Comparison of ENCODE assay signal across 8 cellular contexts in genomic region chr1:206635983-206636354, GRCh38. TPM values are rescaled to one million over a fixed set of nuclear protein-coding genes. Genes with fewer than 3 reads are reported as not detected.
DNase-seq lines count a peak whose midpoint lies in the region; ATAC-seq lines count a peak whose summit lies in the region.

No MANE protein-coding gene starts in this region.

- H3K36me3 ChIP-seq in iPS DF 6.9 (ENCODE audit: control insufficient read depth, insufficient read depth, low read length) = no peaks in the 10 kb centered on the region

- no peak overlapping the region for H3K27ac ChIP-seq in iPS DF 6.9 (ENCODE audit: low read length)

- POLR2A ChIA-PET in activated CD4-positive, alpha-beta memory T cell treated with anti-CD3 and anti-CD28 coated beads for 36 hours (lab: Charles Lee) = interaction anchor here (1.0 to 1.9 kb wide), 6 partner anchors 23 to 346 kb away, joined by 3 to 15 read pairs (median 6); partner anchors contain the start of genes EIF2D and FCMR

- H3K27ac Mint-ChIP-seq in activated CD4-positive, alpha-beta memory T cell treated with anti-CD3 and anti-CD28 coated beads for 36 hours = no peak overlapping the region
- H3K27ac Mint-ChIP-seq in stimulated activated naive CD8-positive, alpha-beta T cell treated with anti-CD3 and anti-CD28 coated beads, Interleukin-15, amount 100 ng/mL, for 72 hours = peak overlapping the region in 1 of 2 donors; percentile 29

- H3K36me3 Mint-ChIP-seq in activated CD4-positive, alpha-beta memory T cell treated with anti-CD3 and anti-CD28 coated beads for 36 hours = peaks cover 5% of the 10 kb centered on the region

- no CpG with 5 or more reads among the region's 13 CpGs for WGBS in iPS DF 6.9 (ENCODE audit: insufficient coverage, insufficient read length)

- H3K27me3 Mint-ChIP-seq in activated CD4-positive, alpha-beta memory T cell treated with anti-CD3 and anti-CD28 coated beads for 36 hours = peaks cover 5% of the 10 kb centered on the region
- peaks cover 38% of the 10 kb centered on the region for H3K27me3 Mint-ChIP-seq in stimulated activated naive CD8-positive, alpha-beta T cell treated with anti-CD3 and anti-CD28 coated beads, Interleukin-15, amount 100 ng/mL, for 72 hours

- peaks cover 2% of the 10 kb centered on the region; the same call in 1 of the 2 replicates for H3K4me1 ChIP-seq in iPS DF 6.9 (ENCODE audit: control insufficient read depth, insufficient read depth, low read length)

- CTCF ChIA-PET in activated CD4-positive, alpha-beta memory T cell treated with anti-CD3 and anti-CD28 coated beads for 36 hours (lab: Charles Lee) = interaction anchor here (0.6 to 11.1 kb wide), 21 partner anchors 13 to 347 kb away, joined by 3 to 399 read pairs (median 9); partner anchors contain the start of gene EIF2D

- peak overlapping the region; percentile 77; the same call in 1 of the 2 replicates for H3K4me3 ChIP-seq in iPS DF 6.9 (ENCODE audit: low read length)

- H3K4me3 Mint-ChIP-seq in activated CD4-positive, alpha-beta memory T cell treated with anti-CD3 and anti-CD28 coated beads for 36 hours = peak overlapping the region; percentile 80
- H3K4me3 Mint-ChIP-seq in stimulated activated naive CD8-positive, alpha-beta T cell treated with anti-CD3 and anti-CD28 coated beads, Interleukin-15, amount 100 ng/mL, for 72 hours = peak overlapping the region; percentile 85 to 90

- peak; percentile 40 for DNase-seq in COLO668 (lab: John Stamatoyannopoulos, UW; ENCODE audit: unreplicated experiment)
- DNase-seq in activated CD4-positive, alpha-beta memory T cell treated with anti-CD3 and anti-CD28 coated beads for 36 hours = peak; percentile 23
- DNase-seq in iPS DF 6.9 (ENCODE audit: low read depth, low spot score) = no peak
- DNase-seq in stimulated activated naive CD8-positive, alpha-beta T cell treated with anti-CD3 and anti-CD28 coated beads, Interleukin-15, amount 100 ng/mL, for 72 hours = no peak
- no peak for DNase-seq in posterior vena cava (ENCODE audit: low spot score)

- intact Hi-C loops in activated CD4-positive, alpha-beta memory T cell treated with anti-CD3 and anti-CD28 coated beads for 36 hours (cut with micrococcal nuclease) = loop anchor here (1.0 to 2.0 kb wide), 2 partner anchors 27 to 173 kb away; no protein-coding TSS in a partner anchor
- intact Hi-C loops in posterior vena cava (cut with DNase I) = no loop called here

- no peaks in the 10 kb centered on the region for H3K27me3 ChIP-seq in iPS DF 6.9 (ENCODE audit: control insufficient read depth, insufficient read depth, low read length)

- H3K4me1 Mint-ChIP-seq in activated CD4-positive, alpha-beta memory T cell treated with anti-CD3 and anti-CD28 coated beads for 36 hours (ENCODE audit: low read depth) = peaks cover 25% of the 10 kb centered on the region
- H3K4me1 Mint-ChIP-seq in stimulated activated naive CD8-positive, alpha-beta T cell treated with anti-CD3 and anti-CD28 coated beads, Interleukin-15, amount 100 ng/mL, for 72 hours = peaks cover 34% of the 10 kb centered on the region

- ATAC-seq in HG03025 (IDR thresholded peaks at IDR 0.05; ENCODE audit: low FRiP score, unreplicated experiment) (peak; percentile 3), GM18498 (IDR thresholded peaks at IDR 0.05; ENCODE audit: unreplicated experiment) (no peak), GM19397 (IDR thresholded peaks at IDR 0.05; ENCODE audit: unreplicated experiment) (no peak)
- ATAC-seq in stimulated activated naive CD8-positive, alpha-beta T cell treated with anti-CD3 and anti-CD28 coated beads, Interleukin-15, amount 100 ng/mL, for 72 hours = peak; percentile 3

- H3K9me3 ChIP-seq in iPS DF 6.9 (ENCODE audit: control insufficient read depth, insufficient read depth, low read length) = no peaks in the 10 kb centered on the region

- no peaks in the 10 kb centered on the region for H3K9me3 Mint-ChIP-seq in activated CD4-positive, alpha-beta memory T cell treated with anti-CD3 and anti-CD28 coated beads for 36 hours
- no peaks in the 10 kb centered on the region for H3K9me3 Mint-ChIP-seq in stimulated activated naive CD8-positive, alpha-beta T cell treated with anti-CD3 and anti-CD28 coated beads, Interleukin-15, amount 100 ng/mL, for 72 hours

RNA-seq across cellular contexts. Expression of gene DYRK3, which starts 0.6 kb away (rescaled TPM):
- total RNA-seq in activated CD4-positive, alpha-beta memory T cell treated with anti-CD3 and anti-CD28 coated beads for 36 hours = 10 to 100 TPM; 10.1 to 11.4 TPM
- 10 to 100 TPM in 1 of 2 donors, 1 to 10 TPM in 1; 8.4 to 10.7 TPM for total RNA-seq in posterior vena cava

RNA-seq across cellular contexts. Expression of gene EIF2D, which starts 23.7 kb away (rescaled TPM):
- total RNA-seq in activated CD4-positive, alpha-beta memory T cell treated with anti-CD3 and anti-CD28 coated beads for 36 hours = 10 to 100 TPM; 84.6 to 87.5 TPM
- total RNA-seq in posterior vena cava = 10 to 100 TPM; 32.4 to 34.3 TPM

RNA-seq across cellular contexts. Expression of gene MAPKAPK2, which starts 48.7 kb away (rescaled TPM):
- total RNA-seq in activated CD4-positive, alpha-beta memory T cell treated with anti-CD3 and anti-CD28 coated beads for 36 hours = 10 to 100 TPM; 96.9 to 97.4 TPM
- total RNA-seq in posterior vena cava = 100 to 1,000 TPM in 1 of 2 donors, 10 to 100 TPM in 1; 69.0 to 102 TPM

Comparison
In these comparisons a context has a peak if more than half of its experiments do, and no peak if none do; other contexts are left out.
1. DNase-seq: peak in COLO668 (single experiment) and activated CD4-positive, alpha-beta memory T cell treated with anti-CD3 and anti-CD28 coated beads for 36 hours (single experiment); none in iPS DF 6.9 (single experiment), stimulated activated naive CD8-positive, alpha-beta T cell treated with anti-CD3 and anti-CD28 coated beads, Interleukin-15, amount 100 ng/mL, for 72 hours (0 of 2) and posterior vena cava (single experiment).
2. ATAC-seq: peak in HG03025 (single experiment) and stimulated activated naive CD8-positive, alpha-beta T cell treated with anti-CD3 and anti-CD28 coated beads, Interleukin-15, amount 100 ng/mL, for 72 hours (single experiment); none in GM18498 (single experiment) and GM19397 (single experiment).